Comparison of ENCODE assay signal across 1 cellular context in genomic region chr22:50242406-50242949, GRCh38.
TF ChIP-seq lines count a peak whose summit lies in the region.

No MANE protein-coding gene starts in this region.

TF ChIP-seq in liver, 16 proteins besides CTCF, POLR2A, EP300 and RAD21 (continued from another document):
- TF ChIP-seq REST (IDR thresholded peaks at IDR 0.05) (no peak), HNF4A (conservative IDR thresholded peaks at IDR 0.05) (no peak), GABPA (IDR thresholded peaks at IDR 0.05 in 1 of 2, conservative IDR thresholded peaks at IDR 0.05 in 1 of 2) (no peak), SP1 (IDR thresholded peaks at IDR 0.05) (no peak), FOXA1 (IDR thresholded peaks at IDR 0.05) (no peak), NR2F2 (IDR thresholded peaks at IDR 0.05) (no peak), TAF1 (conservative IDR thresholded peaks at IDR 0.05) (no peak), FOXA2 (IDR thresholded peaks at IDR 0.05) (no peak), RXRA (IDR thresholded peaks at IDR 0.05) (no peak)
